15 cellular contexts compared by ENCODE assay signal in genomic region chr18:79603321-79604204, GRCh38.
"Had no signal": no experiment of that assay in that cellular context is flagged by ENCODE, and none has a peak within 500 bp of the region (broad histone marks: within the 10 kb centered on the region; RNA-seq: fewer than 3 reads in every experiment).

No MANE protein-coding gene starts in this region.

- ATAC-seq: activated CD8-positive, alpha-beta memory T cell treated with anti-CD3 and anti-CD28 coated beads, Interleukin-2, amount 10 ng/mL, durations not matched to agents 7 days and 5 days; activated naive CD8-positive, alpha-beta T cell treated with anti-CD3 and anti-CD28 coated beads, Interleukin-2, amount 50 U/mL, for 24 hours; activated T-cell treated with anti-CD3 and anti-CD28 coated beads, Interleukin-2, amount 50 U/mL, for 4 hours; mucosa of descending colon; naive thymus-derived CD8-positive, alpha-beta T cell; stimulated activated naive B cell treated with anti-CD40 and anti-IgM and Interleukin-4, amounts not matched to agents 10 μg/mL and 1 μg/mL and 100 μg/mL, for 72 hours had no signal

- H3K9me3 ChIP-seq: ascending aorta, esophagus squamous epithelium, mucosa of descending colon, upper lobe of left lung had no signal

- H3K9me3 Mint-ChIP-seq: activated naive CD8-positive, alpha-beta T cell treated with anti-CD3 and anti-CD28 coated beads, Interleukin-2, amount 50 U/mL, for 24 hours; activated T-cell treated with anti-CD3 and anti-CD28 coated beads, Interleukin-2, amount 50 U/mL, for 4 hours; naive thymus-derived CD8-positive, alpha-beta T cell; stimulated activated naive B cell treated with anti-CD40 and anti-IgM and Interleukin-4, amounts not matched to agents 10 μg/mL and 1 μg/mL and 100 μg/mL, for 72 hours had no signal

- H3K4me1 Mint-ChIP-seq: activated CD8-positive, alpha-beta memory T cell treated with anti-CD3 and anti-CD28 coated beads, Interleukin-2, amount 10 ng/mL, durations not matched to agents 7 days and 5 days; activated naive CD8-positive, alpha-beta T cell treated with anti-CD3 and anti-CD28 coated beads, Interleukin-2, amount 50 U/mL, for 24 hours; stimulated activated naive B cell treated with anti-CD40 and anti-IgM and Interleukin-4, amounts not matched to agents 10 μg/mL and 1 μg/mL and 100 μg/mL, for 72 hours had no signal

- DNase-seq: activated CD4-positive, alpha-beta T cell treated with anti-CD3 and anti-CD28 coated beads, Interleukin-2, amount 50 U/mL, for 4 hours; activated CD4-positive, CD25-positive, alpha-beta regulatory T cell treated with anti-CD3 and anti-CD28 coated beads, Interleukin-2, amount 50 U/mL, for 72 hours; activated CD8-positive, alpha-beta memory T cell treated with anti-CD3 and anti-CD28 coated beads, Interleukin-2, amount 10 ng/mL, durations not matched to agents 7 days and 5 days; activated naive CD4-positive, alpha-beta T cell treated with Interleukin-2 at 50 U/mL for 16 hours; activated naive CD8-positive, alpha-beta T cell treated with anti-CD3 and anti-CD28 coated beads, Interleukin-2, amount 50 U/mL, for 24 hours; activated T-cell treated with anti-CD3 and anti-CD28 coated beads, Interleukin-2, amount 50 U/mL, for 4 hours; esophagus squamous epithelium; foreskin fibroblast; islet precursor cell; naive thymus-derived CD8-positive, alpha-beta T cell; small intestine; stimulated activated naive B cell treated with anti-CD40 and anti-IgM and Interleukin-4, amounts not matched to agents 10 μg/mL and 1 μg/mL and 100 μg/mL, for 72 hours had no signal

- H3K36me3 Mint-ChIP-seq: activated CD8-positive, alpha-beta memory T cell treated with anti-CD3 and anti-CD28 coated beads, Interleukin-2, amount 10 ng/mL, durations not matched to agents 7 days and 5 days; naive thymus-derived CD8-positive, alpha-beta T cell; stimulated activated naive B cell treated with anti-CD40 and anti-IgM and Interleukin-4, amounts not matched to agents 10 μg/mL and 1 μg/mL and 100 μg/mL, for 72 hours had no signal

- H3K27me3 Mint-ChIP-seq: activated CD8-positive, alpha-beta memory T cell treated with anti-CD3 and anti-CD28 coated beads, Interleukin-2, amount 10 ng/mL, durations not matched to agents 7 days and 5 days; activated naive CD8-positive, alpha-beta T cell treated with anti-CD3 and anti-CD28 coated beads, Interleukin-2, amount 50 U/mL, for 24 hours had no signal

- H3K36me3 ChIP-seq: ascending aorta, esophagus squamous epithelium, upper lobe of left lung had no signal

- H3K4me1 ChIP-seq: ascending aorta, upper lobe of left lung had no signal

- H3K27me3 ChIP-seq: ascending aorta, upper lobe of left lung had no signal

- H3K27ac Mint-ChIP-seq: activated CD8-positive, alpha-beta memory T cell treated with anti-CD3 and anti-CD28 coated beads, Interleukin-2, amount 10 ng/mL, durations not matched to agents 7 days and 5 days; activated naive CD8-positive, alpha-beta T cell treated with anti-CD3 and anti-CD28 coated beads, Interleukin-2, amount 50 U/mL, for 24 hours; naive thymus-derived CD8-positive, alpha-beta T cell; stimulated activated naive B cell treated with anti-CD40 and anti-IgM and Interleukin-4, amounts not matched to agents 10 μg/mL and 1 μg/mL and 100 μg/mL, for 72 hours had no signal

- H3K4me3 Mint-ChIP-seq: activated CD8-positive, alpha-beta memory T cell treated with anti-CD3 and anti-CD28 coated beads, Interleukin-2, amount 10 ng/mL, durations not matched to agents 7 days and 5 days; activated naive CD8-positive, alpha-beta T cell treated with anti-CD3 and anti-CD28 coated beads, Interleukin-2, amount 50 U/mL, for 24 hours; activated T-cell treated with anti-CD3 and anti-CD28 coated beads, Interleukin-2, amount 50 U/mL, for 4 hours; naive thymus-derived CD8-positive, alpha-beta T cell; stimulated activated naive B cell treated with anti-CD40 and anti-IgM and Interleukin-4, amounts not matched to agents 10 μg/mL and 1 μg/mL and 100 μg/mL, for 72 hours had no signal

- H3K27ac ChIP-seq: ascending aorta, esophagus squamous epithelium, upper lobe of left lung had no signal

- H3K4me3 ChIP-seq: ascending aorta, esophagus squamous epithelium, mucosa of descending colon, upper lobe of left lung had no signal
